In the genomic region with DNA sequence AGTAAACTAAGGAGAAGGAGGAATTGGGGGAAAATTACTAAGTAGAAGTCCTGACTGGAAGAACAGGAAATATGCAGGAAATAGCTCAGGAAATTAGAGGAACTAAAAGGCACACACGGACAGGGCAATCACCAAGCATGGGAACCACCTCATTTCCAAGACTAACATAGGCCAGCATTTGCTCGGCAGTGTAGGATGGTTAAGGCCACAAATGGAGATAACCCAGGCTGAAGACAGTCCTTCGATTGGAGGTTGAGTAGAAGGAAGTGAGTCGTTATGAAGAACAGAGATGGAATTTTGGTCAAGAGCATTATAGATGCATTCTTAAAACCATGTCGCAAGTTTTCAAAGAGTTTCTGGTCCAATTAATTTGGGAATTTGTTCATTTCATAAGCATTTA, we compare ENCODE assay signal across 28 cellular contexts.
A peak's percentile ranks its signal among the peaks of the same experiment; 100 is the strongest.
DNase-seq lines count a peak whose midpoint lies in the region; ATAC-seq, FAIRE-seq and TF ChIP-seq lines count a peak whose summit lies in the region.
"Had no signal": no experiment of that assay in that cellular context is flagged by ENCODE, and none has a peak within 500 bp of the region (broad histone marks: within the 10 kb centered on the region; RNA-seq: fewer than 3 reads in every experiment).

No MANE protein-coding gene starts in this region.

- no peak overlapping the region for H2AFZ ChIP-seq in keratinocyte (ENCODE audit: control insufficient read depth, low read length)

- FAIRE-seq in bronchial epithelial cell (lab: Jason Lieb, UNC) (no peak), keratinocyte (lab: Jason Lieb, UNC) (peak; percentile 52)
- FAIRE-seq: GM19239, urothelium cell line had no signal

- no peaks in the 10 kb centered on the region for H3K9me1 ChIP-seq in keratinocyte (ENCODE audit: control insufficient read depth, extremely low read depth, insufficient read depth, low read length)

- dilution Hi-C loops in keratinocyte (cut with MboI; ENCODE audit: extremely low pct_ligation_motif_present, low sequenced_read_pairs), result no loop called here

- no peak overlapping the region for H3K9ac ChIP-seq in keratinocyte (ENCODE audit: control insufficient read depth, extremely low read depth, insufficient read depth, low read length)

- no peaks in the 10 kb centered on the region for H3K36me3 ChIP-seq in bronchial epithelial cell (ENCODE audit: control insufficient read depth, insufficient read depth, low read length)
- no peaks in the 10 kb centered on the region for H3K36me3 ChIP-seq in keratinocyte (ENCODE audit: control insufficient read depth in 2 of 2, extremely low read depth in 1 of 2, insufficient read depth in 2 of 2, low read length in 2 of 2)
- H3K36me3 ChIP-seq: left lung, spleen, suprapubic skin had no signal

- H3K27me3 ChIP-seq in bronchial epithelial cell (ENCODE audit: control insufficient read depth, insufficient read depth, low read length) (no peaks in the 10 kb centered on the region), keratinocyte (ENCODE audit: control insufficient read depth, extremely low read depth, insufficient read depth, low read length) (peaks cover 6% of the 10 kb centered on the region)
- H3K27me3 ChIP-seq: left lung, suprapubic skin had no signal

- TF ChIP-seq CTCF in AG10803 (conservative IDR thresholded peaks at IDR 0.05; ENCODE audit: low read length) (no peak), bronchial epithelial cell (IDR thresholded peaks at IDR 0.05; ENCODE audit: insufficient read depth, low read length, severe bottlenecking) (no peak), keratinocyte (optimal IDR thresholded peaks at IDR 0.05 in 1 of 3, IDR thresholded peaks at IDR 0.05 in 1 of 3, conservative IDR thresholded peaks at IDR 0.05 in 1 of 3; ENCODE audit: extremely low read depth in 1 of 3, insufficient read depth in 2 of 3, low read length in 3 of 3) (no peak)

- H3K4me3 ChIP-seq in AG10803 (ENCODE audit: low read length), result no peak overlapping the region
- H3K4me3 ChIP-seq in bronchial epithelial cell (ENCODE audit: low read depth, low read length), result no peak overlapping the region
- H3K4me3 ChIP-seq in keratinocyte (ENCODE audit: control insufficient read depth in 2 of 3, extremely low read depth in 1 of 3, insufficient read depth in 2 of 3, low read depth in 1 of 3, low read length in 3 of 3), result no peak overlapping the region
- H3K4me3 ChIP-seq: dorsolateral prefrontal cortex, left lung, spleen, suprapubic skin had no signal

- ATAC-seq in HG02870 (IDR thresholded peaks at IDR 0.05; ENCODE audit: unreplicated experiment), result no peak
- ATAC-seq: activated T-cell treated with anti-CD3 and anti-CD28 coated beads, Interleukin-2, amount 50 U/mL, for 72 hours; SK-N-SH treated with all-trans-retinoic acid at 6 μM for 48 hours; stimulated activated effector memory CD8-positive, alpha-beta T cell treated with anti-CD3 and anti-CD28 coated beads, Interleukin-12 subunit alpha, Interleukin-12 subunit beta, amount 100 ng/mL, for 72 hours had no signal

- no peaks in the 10 kb centered on the region for H4K20me1 ChIP-seq in keratinocyte (ENCODE audit: control insufficient read depth, extremely low read depth, insufficient read depth, low read length)

- H3K27ac ChIP-seq in keratinocyte (ENCODE audit: control insufficient read depth, insufficient read depth, low read length), result no peak overlapping the region
- H3K27ac ChIP-seq: dorsolateral prefrontal cortex, left lung, spleen, suprapubic skin had no signal

- H3K9me3 ChIP-seq in keratinocyte (ENCODE audit: control insufficient read depth, low read depth, low read length), result no peaks in the 10 kb centered on the region
- H3K9me3 ChIP-seq: left lung, spleen, suprapubic skin had no signal

- DNase-seq in AG10803 (ENCODE audit: low read depth) (peak; percentile 76), HS-5 (ENCODE audit: low read depth) (peak; percentile 49), bronchial epithelial cell (ENCODE audit: low read depth) (peak; percentile 24), keratinocyte (ENCODE audit: low read depth, low spot score) (no peak), NCI-H2107 treated with DMSO at 0.1 percent for 48 hours (lab: John Stamatoyannopoulos, UW; ENCODE audit: unreplicated experiment) (no peak), inferior parietal cortex (ENCODE audit: extremely low spot score) (no peak), DMS153 treated with DMSO at 0.1 percent for 48 hours (lab: John Stamatoyannopoulos, UW; ENCODE audit: unreplicated experiment) (no peak)
- DNase-seq: activated CD4-positive, alpha-beta T cell treated with anti-CD3 and anti-CD28 coated beads for 48 hours; activated naive CD4-positive, alpha-beta T cell treated with Interleukin-2 at 50 U/mL for 16 hours; activated T-cell treated with anti-CD3 and anti-CD28 coated beads, Interleukin-2, amount 50 U/mL, for 72 hours; dorsolateral prefrontal cortex; foreskin melanocyte; KG1; left lung; naive B cell; NCI-H1048; NCI-H187; NCI-H748 treated with DMSO at 0.1 percent for 48 hours; nucleus accumbens; spleen; stimulated activated CD4-positive, alpha-beta T cell treated with anti-CD3 and anti-CD28 coated beads, Interleukin-2, amount 100 ng/mL, for 48 hours; T-helper 2 cell had no signal

- H3K4me2 ChIP-seq in keratinocyte (ENCODE audit: control insufficient read depth, extremely low read depth, insufficient read depth, low read depth, low read length), result no peak overlapping the region

- no peaks in the 10 kb centered on the region for H3K4me1 ChIP-seq in keratinocyte (ENCODE audit: control insufficient read depth, extremely low read depth, insufficient read depth, low read length)
- H3K4me1 ChIP-seq: left lung, spleen, suprapubic skin had no signal

- no peaks in the 10 kb centered on the region for H3K79me2 ChIP-seq in keratinocyte (ENCODE audit: control insufficient read depth, insufficient read depth, low read length)

Comparison
In these comparisons a context has a peak if more than half of its experiments do, and no peak if none do; other contexts are left out.
1. DNase-seq: peak in AG10803 (single experiment), HS-5 (single experiment) and bronchial epithelial cell (single experiment); none in keratinocyte (single experiment), NCI-H2107 treated with DMSO at 0.1 percent for 48 hours (single experiment), inferior parietal cortex (single experiment) and DMS153 treated with DMSO at 0.1 percent for 48 hours (single experiment).